In the genomic region with DNA sequence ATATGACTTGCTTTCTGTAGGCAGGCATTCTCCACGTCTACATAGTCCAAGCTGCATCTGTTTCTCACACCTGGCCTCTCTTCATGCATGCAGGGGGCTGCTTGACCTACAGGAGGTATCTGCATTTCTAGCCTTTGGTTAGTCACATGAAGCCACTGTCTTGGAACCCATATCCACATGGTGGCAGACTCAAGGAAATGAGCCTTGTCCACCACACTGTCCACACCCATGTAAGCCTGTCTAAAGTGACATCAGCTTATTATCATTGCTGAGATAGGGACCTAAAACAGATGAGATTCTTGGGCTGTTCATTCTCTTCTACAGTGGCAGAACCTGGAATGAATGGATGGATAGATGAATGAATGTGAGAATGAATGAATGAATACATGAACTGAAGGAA, we compare ENCODE assay signal across 11 cellular contexts.
DNase-seq lines count a peak whose midpoint lies in the region; ATAC-seq and TF ChIP-seq lines count a peak whose summit lies in the region.
"Had no signal": no experiment of that assay in that cellular context is flagged by ENCODE, and none has a peak within 500 bp of the region (broad histone marks: within the 10 kb centered on the region; RNA-seq: fewer than 3 reads in every experiment).

No MANE protein-coding gene starts in this region.

- H3K79me2 ChIP-seq in fibroblast of lung (ENCODE audit: control insufficient read depth, insufficient read depth, low read length), result no peaks in the 10 kb centered on the region

- BruUV-seq in MCF 10A (replicated peaks; lab: Mats Ljungman, UMichigan), result no TSS peak

- H3K4me1 ChIP-seq in breast epithelium (no peaks in the 10 kb centered on the region), fibroblast of lung (ENCODE audit: control insufficient read depth, extremely low read depth, insufficient read depth, low read length) (peaks cover 27% of the 10 kb centered on the region)

- H3K9me3 Mint-ChIP-seq in MCF 10A (ENCODE audit: unreplicated experiment), result no peaks in the 10 kb centered on the region
- H3K9me3 Mint-ChIP-seq in activated CD4-positive, alpha-beta memory T cell treated with anti-CD3 and anti-CD28 coated beads, Interleukin-2, amount 10 ng/mL, durations not matched to agents 7 days and 5 days, result no peaks in the 10 kb centered on the region

- peak overlapping the region; percentile 17 for H3K4me3 Mint-ChIP-seq in MCF 10A (ENCODE audit: unreplicated experiment)
- no peak overlapping the region for H3K4me3 Mint-ChIP-seq in activated CD4-positive, alpha-beta memory T cell treated with anti-CD3 and anti-CD28 coated beads, Interleukin-2, amount 10 ng/mL, durations not matched to agents 7 days and 5 days

- intact Hi-C loops in MCF 10A (cut with micrococcal nuclease) (no loop called here), breast epithelium (cut with DNase I; ENCODE audit: low total_unique reads) (no loop called here), sciatic nerve (cut with DNase I) (no loop called here)

- H3K27me3 ChIP-seq in breast epithelium, result no peaks in the 10 kb centered on the region
- H3K27me3 ChIP-seq in fibroblast of lung (ENCODE audit: control insufficient read depth, insufficient read depth, low read length), result no peaks in the 10 kb centered on the region
- H3K27me3 ChIP-seq: pancreas had no signal

- POLR2A ChIA-PET in MCF 10A (lab: Yijun Ruan, JAX), result interaction anchor here (0.9 to 5.9 kb wide), 7 partner anchors 10 to 65 kb away, joined by 3 to 67 read pairs (median 15); no protein-coding TSS in a partner anchor
- POLR2A ChIA-PET in activated CD4-positive, alpha-beta memory T cell treated with anti-CD3 and anti-CD28 coated beads, Interleukin-2, amount 10 ng/mL, durations not matched to agents 7 days and 5 days (lab: Charles Lee), result interaction anchor here (0.6 to 1.4 kb wide), 2 partner anchors 26 to 46 kb away, joined by 3 to 5 read pairs; no protein-coding TSS in a partner anchor

- TF ChIP-seq CTCF in MCF 10A (IDR thresholded peaks at IDR 0.05; ENCODE audit: unreplicated experiment) (no peak), breast epithelium (IDR thresholded peaks at IDR 0.05) (no peak), fibroblast of lung (conservative IDR thresholded peaks at IDR 0.05 in 1 of 2, IDR thresholded peaks at IDR 0.05 in 1 of 2; ENCODE audit: low read depth in 1 of 2, low read length in 2 of 2) (no peak)

- no peaks in the 10 kb centered on the region for H3K27me3 Mint-ChIP-seq in MCF 10A (ENCODE audit: insufficient read depth, unreplicated experiment)
- H3K27me3 Mint-ChIP-seq in activated CD4-positive, alpha-beta memory T cell treated with anti-CD3 and anti-CD28 coated beads, Interleukin-2, amount 10 ng/mL, durations not matched to agents 7 days and 5 days, result no peaks in the 10 kb centered on the region

- no peaks in the 10 kb centered on the region for H3K36me3 ChIP-seq in breast epithelium
- no peaks in the 10 kb centered on the region for H3K36me3 ChIP-seq in fibroblast of lung (ENCODE audit: control insufficient read depth, insufficient read depth, low read length)
- H3K36me3 ChIP-seq: pancreas had no signal

- no peak overlapping the region for H3K9ac ChIP-seq in fibroblast of lung (ENCODE audit: insufficient read depth, low read length)

- H3K36me3 Mint-ChIP-seq in MCF 10A (ENCODE audit: insufficient read depth, unreplicated experiment), result peaks cover 6% of the 10 kb centered on the region
- peaks cover 94% of the 10 kb centered on the region for H3K36me3 Mint-ChIP-seq in activated CD4-positive, alpha-beta memory T cell treated with anti-CD3 and anti-CD28 coated beads, Interleukin-2, amount 10 ng/mL, durations not matched to agents 7 days and 5 days (ENCODE audit: low read depth)

- H3K27ac Mint-ChIP-seq in MCF 10A (ENCODE audit: low read depth, unreplicated experiment), result peak overlapping the region; percentile 90
- peak overlapping the region; percentile 58 for H3K27ac Mint-ChIP-seq in activated CD4-positive, alpha-beta memory T cell treated with anti-CD3 and anti-CD28 coated beads, Interleukin-2, amount 10 ng/mL, durations not matched to agents 7 days and 5 days

- H3K4me1 Mint-ChIP-seq in MCF 10A (ENCODE audit: insufficient read depth, unreplicated experiment), result peaks cover 48% of the 10 kb centered on the region
- peaks cover 50% of the 10 kb centered on the region for H3K4me1 Mint-ChIP-seq in activated CD4-positive, alpha-beta memory T cell treated with anti-CD3 and anti-CD28 coated beads, Interleukin-2, amount 10 ng/mL, durations not matched to agents 7 days and 5 days

- CTCF ChIA-PET in MCF 10A (lab: Yijun Ruan, JAX), result no interaction called here
- CTCF ChIA-PET in activated CD4-positive, alpha-beta memory T cell treated with anti-CD3 and anti-CD28 coated beads, Interleukin-2, amount 10 ng/mL, durations not matched to agents 7 days and 5 days (lab: Charles Lee), result interaction anchor here (1.3 to 2.2 kb wide), 2 partner anchors 46 to 120 kb away, joined by 4 to 5 read pairs; no protein-coding TSS in a partner anchor

- H4K20me1 ChIP-seq in fibroblast of lung (ENCODE audit: control insufficient read depth, extremely low read depth, insufficient read depth, low read length), result no peaks in the 10 kb centered on the region

- no peak overlapping the region for H3K27ac ChIP-seq in breast epithelium
- peak overlapping the region; percentile 53 for H3K27ac ChIP-seq in fibroblast of lung (ENCODE audit: insufficient read depth, low read length)
- H3K27ac ChIP-seq: pancreas had no signal

- TF ChIP-seq POLR2A in breast epithelium (IDR thresholded peaks at IDR 0.05), result no peak

- no peak overlapping the region for H3K4me2 ChIP-seq in fibroblast of lung (ENCODE audit: extremely low read depth, insufficient read depth, low read length)

- DNase-seq in MCF 10A (ENCODE audit: unreplicated experiment), result no peak
- no peak for DNase-seq in breast epithelium (ENCODE audit: low spot score in 2 of 2)
- DNase-seq in activated CD4-positive, alpha-beta memory T cell treated with anti-CD3 and anti-CD28 coated beads, Interleukin-2, amount 10 ng/mL, durations not matched to agents 7 days and 5 days, result no peak
- DNase-seq in fibroblast of lung (ENCODE audit: low read depth in 2 of 2), result no peak
- no peak for DNase-seq in activated CD4-positive, CD25-positive, alpha-beta regulatory T cell treated with anti-CD3 and anti-CD28 coated beads, Interleukin-2, amount 50 U/mL, for 72 hours
- no peak for DNase-seq in left lobe of liver (ENCODE audit: low spot score)
- DNase-seq in sciatic nerve (ENCODE audit: low spot score), result no peak
- no peak for DNase-seq in inferior parietal cortex (ENCODE audit: extremely low spot score)
- DNase-seq: NCI-H2171, pancreas had no signal

- ATAC-seq in left lobe of liver (no peak), sciatic nerve (no peak)
- ATAC-seq: HCT116 had no signal

- H2AFZ ChIP-seq in fibroblast of lung (ENCODE audit: low read length), result no peak overlapping the region

- no peaks in the 10 kb centered on the region for H3K9me3 ChIP-seq in breast epithelium
- H3K9me3 ChIP-seq in fibroblast of lung (ENCODE audit: control insufficient read depth, insufficient read depth, low read depth, low read length), result no peaks in the 10 kb centered on the region
- H3K9me3 ChIP-seq: pancreas had no signal

- no peak overlapping the region for H3K4me3 ChIP-seq in breast epithelium
- no peak overlapping the region for H3K4me3 ChIP-seq in fibroblast of lung (replicated peaks in 1 of 4; ENCODE audit: control extremely low read depth in 1 of 4, insufficient read depth in 1 of 4, low read depth in 3 of 4, low read length in 4 of 4)
- H3K4me3 ChIP-seq: pancreas had no signal
